15 cellular contexts compared by ENCODE assay signal in the genomic region with DNA sequence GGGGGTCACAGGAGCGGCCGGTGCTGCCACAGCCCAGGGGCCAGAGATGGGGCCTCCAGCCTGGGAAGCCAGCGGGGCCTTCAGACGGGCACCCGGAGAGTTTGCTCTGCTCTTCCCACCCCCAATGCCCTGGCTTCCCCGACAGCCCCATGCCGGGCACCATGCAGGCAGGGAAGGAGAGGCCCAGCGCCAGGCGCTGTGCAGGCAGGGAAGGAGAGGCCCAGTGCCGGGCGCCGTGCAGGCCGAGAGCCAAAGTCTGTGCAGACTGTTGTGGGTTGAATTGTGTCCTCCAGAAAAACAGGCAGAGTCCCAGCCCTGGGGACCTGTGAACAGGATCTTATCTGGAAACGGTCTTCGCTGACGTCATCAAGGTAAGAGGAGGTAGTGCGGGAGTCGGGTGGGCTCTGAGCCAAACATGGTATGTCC. TPM values are rescaled to one million over a fixed set of nuclear protein-coding genes. Genes with fewer than 3 reads are reported as not detected.
"Had no signal": no experiment of that assay in that cellular context is flagged by ENCODE, and none has a peak within 500 bp of the region (broad histone marks: within the 10 kb centered on the region; RNA-seq: fewer than 3 reads in every experiment).

No MANE protein-coding gene starts in this region.

- H3K36me3 ChIP-seq: neutrophil had no signal

- H3K4me3 Mint-ChIP-seq: nephron progenitor cell had no signal

- H3K9me3 ChIP-seq: neutrophil had no signal

- H3K27ac Mint-ChIP-seq: nephron progenitor cell had no signal

- H3K9me3 Mint-ChIP-seq: nephron progenitor cell had no signal

- DNase-seq: effector CD4-positive, alpha-beta T cell; foreskin melanocyte; mesenchymal stem cell; midbrain; nephron progenitor cell; small intestine; stimulated activated CD4-positive, alpha-beta T cell treated with anti-CD3 and anti-CD28 coated beads, Interleukin-2, amount 100 ng/mL, for 48 hours; stimulated activated naive CD4-positive, alpha-beta T cell treated with Interleukin-2 at 50 U/mL for 16 hours; trophoblast cell had no signal

- H3K4me2 ChIP-seq: hepatocyte had no signal

- H3K27ac ChIP-seq: coronary artery, hepatocyte, neutrophil had no signal

- H2AFZ ChIP-seq: hepatocyte had no signal

- H3K27me3 ChIP-seq: neutrophil had no signal

- ATAC-seq: left lobe of liver had no signal

- H3K4me3 ChIP-seq: coronary artery, hepatocyte, lung had no signal

RNA-seq across cellular contexts. Expression of gene GALNT9, which starts 34.3 kb away (rescaled TPM):
- total RNA-seq: left lobe of liver had no signal
- polyA plus RNA-seq: esophagus had no signal
